ENCODE assay signal across 10 cellular contexts in the genomic region with DNA sequence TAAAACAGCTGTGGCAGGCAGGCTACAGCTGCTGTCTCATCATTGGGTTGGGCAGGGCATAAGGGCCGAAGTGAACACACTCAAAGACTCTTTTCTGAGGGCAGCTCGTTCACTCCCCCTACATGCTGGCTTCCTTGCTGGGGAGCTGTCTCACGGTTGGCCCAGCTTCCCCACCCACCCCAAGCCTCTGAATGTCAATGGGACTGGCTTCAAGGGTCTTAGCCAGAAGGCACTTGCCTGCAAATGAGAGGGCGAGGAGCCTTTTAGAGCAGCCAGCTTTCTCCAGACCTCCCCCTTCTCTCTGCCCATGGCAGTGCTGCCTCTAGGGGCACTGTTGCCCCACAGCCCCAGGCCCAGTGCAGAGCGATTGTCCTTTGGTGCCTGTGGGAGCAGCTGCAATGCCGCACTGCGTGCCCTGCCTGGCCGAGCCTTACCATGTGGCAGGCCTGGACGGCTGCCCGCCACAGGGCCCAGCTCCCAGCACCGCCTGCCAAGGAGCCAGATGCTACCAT.
A peak's percentile ranks its signal among the peaks of the same experiment; 100 is the strongest.
DNase-seq lines count a peak whose midpoint lies in the region; ATAC-seq, FAIRE-seq and TF ChIP-seq lines count a peak whose summit lies in the region.
"Had no signal": no experiment of that assay in that cellular context is flagged by ENCODE, and none has a peak within 500 bp of the region (broad histone marks: within the 10 kb centered on the region; RNA-seq: fewer than 3 reads in every experiment).

No MANE protein-coding gene starts in this region.

- peak; percentile 67 for TF ChIP-seq RAD21 in HepG2 (CRISPR knock-in tag; IDR thresholded peaks at IDR 0.05)

- DNase-seq in Caco-2 = peak; percentile 46 to 67
- DNase-seq in GM23338 (ENCODE audit: low spot score) = peak; percentile 91
- DNase-seq in NT2/D1 (ENCODE audit: low read depth, low spot score) = peak; percentile 68
- peak; percentile 86 for DNase-seq in ecto neural progenitor cell (ENCODE audit: low spot score)
- no peak for DNase-seq in HepG2 (ENCODE audit: low spot score)
- DNase-seq in tibial artery = peak; percentile 27 to 76
- no peak for DNase-seq in activated T-helper 2 cell treated with anti-CD3 and anti-CD28 coated beads, Interferon-gamma antibody, Interleukin-2, Interleukin-4, amounts not matched to agents 10 μg/mL and 5 μg/mL and 100 μg/mL, durations not matched to agents 14 hours and 24 hours and 36 hours (ENCODE audit: low spot score)
- DNase-seq: naive B cell had no signal

- BruUV-seq in Caco-2 (replicated peaks; lab: Mats Ljungman, UMichigan) (no TSS peak), HepG2 (replicated peaks; lab: Mats Ljungman, UMichigan) (no TSS peak)

- H3K4me3 Mint-ChIP-seq in Caco-2 (ENCODE audit: unreplicated experiment) (no peak overlapping the region), GM23338 (peak overlapping the region; percentile 63)
- no peak overlapping the region for H3K4me3 Mint-ChIP-seq in activated T-helper 2 cell treated with anti-CD3 and anti-CD28 coated beads, Interferon-gamma antibody, Interleukin-2, Interleukin-4, amounts not matched to agents 10 μg/mL and 5 μg/mL and 100 μg/mL, durations not matched to agents 14 hours and 24 hours and 36 hours (ENCODE audit: low read depth)
- H3K4me3 Mint-ChIP-seq: IgD-negative memory B cell, naive B cell had no signal

- H3K9me3 ChIP-seq in Caco-2 = no peaks in the 10 kb centered on the region
- no peaks in the 10 kb centered on the region for H3K9me3 ChIP-seq in NT2/D1 (ENCODE audit: insufficient read depth, low read length)
- H3K9me3 ChIP-seq in HepG2 (ENCODE audit: low read length) = no peaks in the 10 kb centered on the region
- H3K9me3 ChIP-seq in tibial artery = no peaks in the 10 kb centered on the region

- H3K36me3 ChIP-seq in Caco-2 (ENCODE audit: control insufficient read depth, insufficient read depth, low read length) (no peaks in the 10 kb centered on the region), GM23338 (ENCODE audit: insufficient read depth) (no peaks in the 10 kb centered on the region; the same call in 1 of the 2 replicates), NT2/D1 (ENCODE audit: insufficient read depth, insufficient read length, low read length) (peaks cover 10% of the 10 kb centered on the region), HepG2 (replicated peaks in 1 of 2; ENCODE audit: control insufficient read depth in 1 of 2, insufficient read depth in 2 of 2, low read length in 2 of 2) (peaks cover 2 to 18% of the 10 kb centered on the region in 2 experiments; a peak in 3 of 5 replicates), tibial artery (no peaks in the 10 kb centered on the region)

- H4K20me1 ChIP-seq in GM23338 (replicated peaks; ENCODE audit: insufficient read depth) (no peaks in the 10 kb centered on the region; the same call in none of the 2 replicates), HepG2 (ENCODE audit: insufficient read depth, low read length) (no peaks in the 10 kb centered on the region)

- no peak for TF ChIP-seq EP300 in HepG2 (IDR thresholded peaks at IDR 0.05; ENCODE audit: low read depth in 2 of 2, low read length in 2 of 2)
- TF ChIP-seq EP300 in HepG2 (CRISPR knock-in tag; IDR thresholded peaks at IDR 0.05; ENCODE audit: borderline replicate concordance) = no peak

- TF ChIP-seq CTCF in Caco-2 (IDR thresholded peaks at IDR 0.05; ENCODE audit: insufficient read depth in 1 of 2, low read depth in 1 of 2, low read length in 1 of 2, severe bottlenecking in 1 of 2, unreplicated experiment in 1 of 2) (peak; percentile 76 to 89), GM23338 (conservative IDR thresholded peaks at IDR 0.05; ENCODE audit: low read depth in 2 of 2) (peak; percentile 87 to 88), HepG2 (CRISPR knock-in tag; IDR thresholded peaks at IDR 0.05) (peak; percentile 74), tibial artery (IDR thresholded peaks at IDR 0.05) (peak; percentile 38 to 39)

- intact Hi-C loops in Caco-2 (cut with micrococcal nuclease; ENCODE audit: unreplicated experiment) = no loop called here
- intact Hi-C loops in HepG2 (cut with micrococcal nuclease; ENCODE audit: unreplicated experiment) = no loop called here
- intact Hi-C loops in tibial artery (cut with DNase I; ENCODE audit: low total_unique reads) = no loop called here
- intact Hi-C loops in activated T-helper 2 cell treated with anti-CD3 and anti-CD28 coated beads, Interferon-gamma antibody, Interleukin-2, Interleukin-4, amounts not matched to agents 10 μg/mL and 5 μg/mL and 100 μg/mL, durations not matched to agents 14 hours and 24 hours and 36 hours (cut with micrococcal nuclease) = no loop called here

- POLR2A ChIA-PET in Caco-2 (lab: Charles Lee) (no interaction called here), HepG2 (lab: Yijun Ruan, JAX) (no interaction called here)

- CTCF ChIA-PET in Caco-2 (lab: Charles Lee) (interaction anchor here (0.6 to 1.3 kb wide), 9 partner anchors 9 to 583 kb away, joined by 3 to 9 read pairs (median 4); a partner anchor contains a TSS), HepG2 (lab: Yijun Ruan, JAX; ENCODE audit: low intra/inter-chr PET ratio, low total read pairs) (interaction anchor here (1.1 kb wide), 1 partner anchor 49 kb away, joined by 3 read pairs; no protein-coding TSS in a partner anchor)

- H3K27me3 ChIP-seq in Caco-2 (replicated peaks; ENCODE audit: control insufficient read depth, insufficient read depth, low read length) (no peaks in the 10 kb centered on the region), GM23338 (ENCODE audit: insufficient read depth) (no peaks in the 10 kb centered on the region), NT2/D1 (ENCODE audit: insufficient read depth, insufficient read length) (no peaks in the 10 kb centered on the region), HepG2 (ENCODE audit: control insufficient read depth in 1 of 2, insufficient read depth in 2 of 2, low read length in 2 of 2) (no peaks in the 10 kb centered on the region), tibial artery (no peaks in the 10 kb centered on the region)

- H3K4me2 ChIP-seq in GM23338 = peak overlapping the region; percentile 24
- H3K4me2 ChIP-seq in HepG2 (ENCODE audit: low read depth, low read length) = no peak overlapping the region

- H3K36me3 Mint-ChIP-seq in Caco-2 (ENCODE audit: insufficient read depth, unreplicated experiment) (peaks cover 27% of the 10 kb centered on the region), GM23338 (ENCODE audit: low read depth) (peaks cover 27% of the 10 kb centered on the region)
- no peaks in the 10 kb centered on the region for H3K36me3 Mint-ChIP-seq in activated T-helper 2 cell treated with anti-CD3 and anti-CD28 coated beads, Interferon-gamma antibody, Interleukin-2, Interleukin-4, amounts not matched to agents 10 μg/mL and 5 μg/mL and 100 μg/mL, durations not matched to agents 14 hours and 24 hours and 36 hours (ENCODE audit: low read depth)
- H3K36me3 Mint-ChIP-seq: IgD-negative memory B cell, naive B cell had no signal

- H3K27ac ChIP-seq in GM23338 (ENCODE audit: low read depth) = peak overlapping the region; percentile 65
- no peak overlapping the region for H3K27ac ChIP-seq in HepG2 (ENCODE audit: extremely low read length, insufficient read depth, low read length)
- peak overlapping the region in 1 of 2 donors; percentile 11 for H3K27ac ChIP-seq in tibial artery

- 89% methylated on average over 10 of the region's 11 CpGs for WGBS in HepG2 (ENCODE audit: low lambda C conversion rate)

- H3K4me1 Mint-ChIP-seq in Caco-2 (ENCODE audit: low read depth, unreplicated experiment) (no peaks in the 10 kb centered on the region), GM23338 (peaks cover 48% of the 10 kb centered on the region)
- H3K4me1 Mint-ChIP-seq in activated T-helper 2 cell treated with anti-CD3 and anti-CD28 coated beads, Interferon-gamma antibody, Interleukin-2, Interleukin-4, amounts not matched to agents 10 μg/mL and 5 μg/mL and 100 μg/mL, durations not matched to agents 14 hours and 24 hours and 36 hours (ENCODE audit: low read depth) = no peaks in the 10 kb centered on the region
- H3K4me1 Mint-ChIP-seq: IgD-negative memory B cell, naive B cell had no signal

- in situ Hi-C loops in HepG2 (cut with HindIII; ENCODE audit: extremely low pct_ligation_motif_present, low pct_unique_long_range_greater_than_20kb) = no loop called here

- peaks cover 7% of the 10 kb centered on the region; the same call in 1 of the 2 replicates for H3F3A ChIP-seq in GM23338 (replicated peaks; ENCODE audit: low read depth)

- H3K9ac ChIP-seq in NT2/D1 (ENCODE audit: insufficient read length, low read depth) = no peak overlapping the region
- H3K9ac ChIP-seq in HepG2 (ENCODE audit: insufficient read depth, low read depth, low read length) = no peak overlapping the region

- no peak overlapping the region for H2AFZ ChIP-seq in GM23338
- H2AFZ ChIP-seq in HepG2 (ENCODE audit: low read length) = no peak overlapping the region

- FAIRE-seq in HepG2 (lab: Jason Lieb, UNC) = no peak

- ATAC-seq in GM23338 = peak; percentile 97
- ATAC-seq in HepG2 = peak; percentile 100
- no peak for ATAC-seq in GM18873 (IDR thresholded peaks at IDR 0.05; ENCODE audit: low FRiP score, unreplicated experiment)

- H3K4me1 ChIP-seq in Caco-2 (no peaks in the 10 kb centered on the region), GM23338 (ENCODE audit: insufficient read depth) (peaks cover 34% of the 10 kb centered on the region), NT2/D1 (ENCODE audit: insufficient read depth, insufficient read length) (peaks cover 4% of the 10 kb centered on the region), HepG2 (ENCODE audit: insufficient read depth, low read length) (no peaks in the 10 kb centered on the region), tibial artery (peaks cover 0 to 11% (median 7%) of the 10 kb centered on the region in 4 donors)

- no peak overlapping the region for H3K4me3 ChIP-seq in Caco-2 (ENCODE audit: low read depth, low read length)
- peak overlapping the region; percentile 24 for H3K4me3 ChIP-seq in GM23338
- no peak overlapping the region for H3K4me3 ChIP-seq in NT2/D1 (ENCODE audit: insufficient read length, low read depth)
- H3K4me3 ChIP-seq in HepG2 (replicated peaks in 1 of 3; ENCODE audit: insufficient read depth in 1 of 3, low read depth in 2 of 3, low read length in 3 of 3) = no peak overlapping the region
- H3K4me3 ChIP-seq in tibial artery = no peak overlapping the region

- H3K27ac Mint-ChIP-seq in Caco-2 (ENCODE audit: unreplicated experiment) = no peak overlapping the region
- H3K27ac Mint-ChIP-seq in GM23338 = peak overlapping the region; percentile 88
- H3K27ac Mint-ChIP-seq in activated T-helper 2 cell treated with anti-CD3 and anti-CD28 coated beads, Interferon-gamma antibody, Interleukin-2, Interleukin-4, amounts not matched to agents 10 μg/mL and 5 μg/mL and 100 μg/mL, durations not matched to agents 14 hours and 24 hours and 36 hours = no peak overlapping the region
- H3K27ac Mint-ChIP-seq: IgD-negative memory B cell, naive B cell had no signal

- H3K79me2 ChIP-seq in GM23338 (replicated peaks; ENCODE audit: insufficient read depth) = peaks cover 13% of the 10 kb centered on the region
- no peaks in the 10 kb centered on the region for H3K79me2 ChIP-seq in HepG2 (ENCODE audit: insufficient read depth, low read length)

- no peak for TF ChIP-seq POLR2A in HepG2 (IDR thresholded peaks at IDR 0.05; ENCODE audit: insufficient read depth in 1 of 2, low read depth in 2 of 2, low read length in 2 of 2)

- H3K9me2 ChIP-seq in GM23338 (ENCODE audit: insufficient read depth) = no peaks in the 10 kb centered on the region

- no peaks in the 10 kb centered on the region for H3K27me3 Mint-ChIP-seq in Caco-2 (ENCODE audit: insufficient read depth, unreplicated experiment)
- peaks cover 7% of the 10 kb centered on the region for H3K27me3 Mint-ChIP-seq in GM23338 (ENCODE audit: insufficient read depth, low read depth, poor library complexity)
- H3K27me3 Mint-ChIP-seq in activated T-helper 2 cell treated with anti-CD3 and anti-CD28 coated beads, Interferon-gamma antibody, Interleukin-2, Interleukin-4, amounts not matched to agents 10 μg/mL and 5 μg/mL and 100 μg/mL, durations not matched to agents 14 hours and 24 hours and 36 hours (ENCODE audit: low read depth) = peaks cover 7% of the 10 kb centered on the region

- no peaks in the 10 kb centered on the region for H3K9me3 Mint-ChIP-seq in Caco-2 (ENCODE audit: unreplicated experiment)
- no peaks in the 10 kb centered on the region for H3K9me3 Mint-ChIP-seq in GM23338
- H3K9me3 Mint-ChIP-seq in activated T-helper 2 cell treated with anti-CD3 and anti-CD28 coated beads, Interferon-gamma antibody, Interleukin-2, Interleukin-4, amounts not matched to agents 10 μg/mL and 5 μg/mL and 100 μg/mL, durations not matched to agents 14 hours and 24 hours and 36 hours = no peaks in the 10 kb centered on the region
- H3K9me3 Mint-ChIP-seq: naive B cell had no signal

Comparison
In these comparisons a context has a peak if more than half of its experiments do, and no peak if none do; other contexts are left out.
1. DNase-seq: peak in Caco-2 (2 of 2), GM23338 (single experiment), NT2/D1 (single experiment), ecto neural progenitor cell (single experiment) and tibial artery (2 of 2); none in HepG2 (single experiment) and activated T-helper 2 cell treated with anti-CD3 and anti-CD28 coated beads, Interferon-gamma antibody, Interleukin-2, Interleukin-4, amounts not matched to agents 10 μg/mL and 5 μg/mL and 100 μg/mL, durations not matched to agents 14 hours and 24 hours and 36 hours (single experiment).
2. Peak in every context shown above with its lines, with median percentiles within 50 percentile points of each other: CTCF ChIP-seq.